In the genomic region with DNA sequence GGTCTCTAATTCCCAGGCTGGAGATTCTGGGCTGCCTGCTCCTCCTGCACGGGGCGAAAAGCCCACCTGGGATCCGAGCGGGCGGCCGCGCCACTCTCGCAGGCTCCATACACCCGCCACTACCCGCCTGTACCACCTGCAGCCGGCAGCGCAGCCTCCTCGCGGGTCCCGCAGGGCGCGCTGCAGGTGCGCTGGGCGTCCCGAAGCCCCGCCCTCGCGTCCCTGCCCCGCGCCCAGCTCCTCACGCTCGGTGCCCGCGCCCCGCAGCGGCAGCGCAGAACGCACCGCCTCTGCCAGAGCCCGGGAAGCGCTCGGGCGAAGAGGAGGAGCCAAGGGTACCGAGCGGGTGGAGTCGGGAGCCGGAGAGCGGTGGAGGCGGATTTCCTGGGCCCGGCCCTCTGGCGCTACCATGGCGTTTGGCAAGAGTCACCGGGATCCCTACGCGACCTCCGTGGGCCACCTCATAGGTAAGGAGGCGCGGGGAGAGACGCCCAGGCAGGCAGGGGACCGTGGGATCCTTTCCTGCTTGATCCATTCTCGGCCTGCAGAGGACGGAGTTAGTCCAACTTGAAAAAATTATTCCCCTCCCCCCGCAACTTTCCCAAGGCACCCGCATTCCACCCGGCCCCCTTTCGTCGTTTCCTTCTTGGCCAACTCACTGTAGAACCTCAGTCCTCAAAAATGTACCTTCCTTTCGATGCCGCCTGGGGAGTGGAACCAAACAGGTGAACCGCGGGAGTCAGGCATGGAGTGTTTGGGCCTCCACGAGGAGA, we compare ENCODE assay signal across 8 cellular contexts. TPM values are rescaled to one million over a fixed set of nuclear protein-coding genes. Genes with fewer than 3 reads are reported as not detected.
DNase-seq lines count a peak whose midpoint lies in the region; ATAC-seq, FAIRE-seq and TF ChIP-seq lines count a peak whose summit lies in the region.

A gene with protein sequence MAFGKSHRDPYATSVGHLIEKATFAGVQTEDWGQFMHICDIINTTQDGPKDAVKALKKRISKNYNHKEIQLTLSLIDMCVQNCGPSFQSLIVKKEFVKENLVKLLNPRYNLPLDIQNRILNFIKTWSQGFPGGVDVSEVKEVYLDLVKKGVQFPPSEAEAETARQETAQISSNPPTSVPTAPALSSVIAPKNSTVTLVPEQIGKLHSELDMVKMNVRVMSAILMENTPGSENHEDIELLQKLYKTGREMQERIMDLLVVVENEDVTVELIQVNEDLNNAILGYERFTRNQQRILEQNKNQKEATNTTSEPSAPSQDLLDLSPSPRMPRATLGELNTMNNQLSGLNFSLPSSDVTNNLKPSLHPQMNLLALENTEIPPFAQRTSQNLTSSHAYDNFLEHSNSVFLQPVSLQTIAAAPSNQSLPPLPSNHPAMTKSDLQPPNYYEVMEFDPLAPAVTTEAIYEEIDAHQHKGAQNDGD (plus strand): TSS at position 396 of the 773 bp plus-strand sequence. CDS start 14 bp downstream, at position 410.

- peaks cover 22 to 25% of the 10 kb centered on the region in 2 donors for H3K27me3 Mint-ChIP-seq in CD4-positive, alpha-beta memory T cell
- H3K27me3 Mint-ChIP-seq in activated naive CD8-positive, alpha-beta T cell treated with anti-CD3 and anti-CD28 coated beads for 36 hours = peaks cover 52% of the 10 kb centered on the region

- H3K4me1 Mint-ChIP-seq in CD4-positive, alpha-beta memory T cell = peaks cover 9 to 17% (median 12%) of the 10 kb centered on the region in 4 donors
- peaks cover 7% of the 10 kb centered on the region for H3K4me1 Mint-ChIP-seq in activated naive CD8-positive, alpha-beta T cell treated with anti-CD3 and anti-CD28 coated beads for 36 hours

- POLR2A ChIA-PET in CD4-positive, alpha-beta memory T cell (lab: Charles Lee; ENCODE audit: partially characterized antibody) = no interaction called here

- peak in 4 of 5 donors; percentile 9 to 24 (median 15) for DNase-seq in CD4-positive, alpha-beta memory T cell
- DNase-seq in GM19239 (ENCODE audit: insufficient read length, low spot score) = peak; percentile 42
- DNase-seq in NCI-H526 treated with DMSO at 0.1 percent for 48 hours (lab: John Stamatoyannopoulos, UW) = peak; percentile 73
- peak; percentile 49 for DNase-seq in activated naive CD8-positive, alpha-beta T cell treated with anti-CD3 and anti-CD28 coated beads for 36 hours
- peak; percentile 86 for DNase-seq in Right ventricle myocardium inferior (ENCODE audit: missing footprints)
- peak; percentile 87 to 95 (median 90) for DNase-seq in pancreas
- DNase-seq in effector CD4-positive, alpha-beta T cell = no peak

- H3K4me1 ChIP-seq in CD4-positive, alpha-beta memory T cell (ENCODE audit: insufficient read depth, low read length) = peaks cover 7% of the 10 kb centered on the region
- peaks cover 0 to 13% (median 9%) of the 10 kb centered on the region in 3 donors for H3K4me1 ChIP-seq in pancreas

- H3K27ac Mint-ChIP-seq in CD4-positive, alpha-beta memory T cell = peak within 1 kb of the TSS in 1 of 7 donors; percentile 36
- no peak within 1 kb of the TSS for H3K27ac Mint-ChIP-seq in activated naive CD8-positive, alpha-beta T cell treated with anti-CD3 and anti-CD28 coated beads for 36 hours

- H3K36me3 Mint-ChIP-seq in CD4-positive, alpha-beta memory T cell = no peaks in the 10 kb centered on the region
- H3K36me3 Mint-ChIP-seq in activated naive CD8-positive, alpha-beta T cell treated with anti-CD3 and anti-CD28 coated beads for 36 hours = no peaks in the 10 kb centered on the region

- no peak within 1 kb of the TSS for H3K27ac ChIP-seq in CD4-positive, alpha-beta memory T cell (ENCODE audit: low read depth, low read length)
- peak within 1 kb of the TSS in 3 of 4 donors; percentile 73 to 83 (median 74) for H3K27ac ChIP-seq in pancreas

- H3K36me3 ChIP-seq in CD4-positive, alpha-beta memory T cell (ENCODE audit: insufficient read depth, low read length) = no peaks in the 10 kb centered on the region
- H3K36me3 ChIP-seq in pancreas = no peaks in the 10 kb centered on the region

- H3K4me3 ChIP-seq in CD4-positive, alpha-beta memory T cell (ENCODE audit: low read length in 2 of 2) = peak within 1 kb of the TSS in 1 of 2 donors; percentile 2
- peak within 1 kb of the TSS; percentile 37 to 58 (median 50) for H3K4me3 ChIP-seq in pancreas

- ATAC-seq in HG03520 (IDR thresholded peaks at IDR 0.05; ENCODE audit: unreplicated experiment) = peak; percentile 70
- ATAC-seq in Right ventricle myocardium inferior = peak; percentile 93
- ATAC-seq in pancreas = peak; percentile 91 to 94 (median 92)

- TF ChIP-seq CTCF in pancreas (IDR thresholded peaks at IDR 0.05) = peak; percentile 8 to 26 (median 14)

- H3K27me3 ChIP-seq in CD4-positive, alpha-beta memory T cell (ENCODE audit: insufficient read depth, low read length) = no peaks in the 10 kb centered on the region
- H3K27me3 ChIP-seq in pancreas = no peaks in the 10 kb centered on the region

- WGBS in pancreas, 2 donors = 1% methylated on average over 67 of the region's 67 CpGs

- H3K9me3 ChIP-seq in CD4-positive, alpha-beta memory T cell (ENCODE audit: control insufficient read depth in 1 of 2, low read length in 2 of 2) = no peaks in the 10 kb centered on the region
- H3K9me3 ChIP-seq in pancreas = no peaks in the 10 kb centered on the region

- FAIRE-seq in GM19239 (lab: Jason Lieb, UNC) = peak; percentile 51
- no peak for FAIRE-seq in pancreas (lab: Jason Lieb, UNC)

- no peaks in the 10 kb centered on the region for H3K9me3 Mint-ChIP-seq in CD4-positive, alpha-beta memory T cell
- no peaks in the 10 kb centered on the region for H3K9me3 Mint-ChIP-seq in activated naive CD8-positive, alpha-beta T cell treated with anti-CD3 and anti-CD28 coated beads for 36 hours

- peak within 1 kb of the TSS; percentile 49 to 71 (median 56) for H3K4me3 Mint-ChIP-seq in CD4-positive, alpha-beta memory T cell
- H3K4me3 Mint-ChIP-seq in activated naive CD8-positive, alpha-beta T cell treated with anti-CD3 and anti-CD28 coated beads for 36 hours = peak within 1 kb of the TSS; percentile 47

- CTCF ChIA-PET in CD4-positive, alpha-beta memory T cell (lab: Charles Lee; ENCODE audit: partially characterized antibody) = no interaction called here

- intact Hi-C loops in CD4-positive, alpha-beta memory T cell (cut with micrococcal nuclease) = no loop called here
- intact Hi-C loops in Right ventricle myocardium inferior (cut with DNase I) = no loop called here
- intact Hi-C loops in pancreas (cut with DNase I) = no loop called here

RNA-seq across cellular contexts. Expression of the gene that starts here (rescaled TPM):
- total RNA-seq in CD4-positive, alpha-beta memory T cell = under 1 TPM in 1 of 2 experiments, not detected in 1; 0.53 TPM
- under 1 TPM in 1 of 2 donors, not detected in 1; 0.48 TPM for polyA plus RNA-seq in CD4-positive, alpha-beta memory T cell
- 1 to 10 TPM in 1 of 2 experiments, under 1 TPM in 1; 0.74 to 1.0 TPM for total RNA-seq in activated naive CD8-positive, alpha-beta T cell treated with anti-CD3 and anti-CD28 coated beads for 36 hours
- total RNA-seq in Right ventricle myocardium inferior (10.5 TPM), pancreas (10 to 100 TPM; 29.4 to 39.0 (median 33.1) TPM)
- polyA plus RNA-seq in pancreas = 10 to 100 TPM; 14.2 to 29.9 TPM

Comparison
In these comparisons a context has a peak if more than half of its experiments do, and no peak if none do; other contexts are left out.
1. RNA of the gene that starts here (polyA plus RNA-seq): 14.2 to 29.9 TPM in pancreas; 0.48 TPM in CD4-positive, alpha-beta memory T cell; every median in the first group is over 10 times any median in the second.
2. Peak in DNase-seq in CD4-positive, alpha-beta memory T cell; RNA of the gene not detected or under 1 TPM.
3. Peak in every context shown above with its lines, with median percentiles within 50 percentile points of each other: ATAC-seq.